In the genomic region with DNA sequence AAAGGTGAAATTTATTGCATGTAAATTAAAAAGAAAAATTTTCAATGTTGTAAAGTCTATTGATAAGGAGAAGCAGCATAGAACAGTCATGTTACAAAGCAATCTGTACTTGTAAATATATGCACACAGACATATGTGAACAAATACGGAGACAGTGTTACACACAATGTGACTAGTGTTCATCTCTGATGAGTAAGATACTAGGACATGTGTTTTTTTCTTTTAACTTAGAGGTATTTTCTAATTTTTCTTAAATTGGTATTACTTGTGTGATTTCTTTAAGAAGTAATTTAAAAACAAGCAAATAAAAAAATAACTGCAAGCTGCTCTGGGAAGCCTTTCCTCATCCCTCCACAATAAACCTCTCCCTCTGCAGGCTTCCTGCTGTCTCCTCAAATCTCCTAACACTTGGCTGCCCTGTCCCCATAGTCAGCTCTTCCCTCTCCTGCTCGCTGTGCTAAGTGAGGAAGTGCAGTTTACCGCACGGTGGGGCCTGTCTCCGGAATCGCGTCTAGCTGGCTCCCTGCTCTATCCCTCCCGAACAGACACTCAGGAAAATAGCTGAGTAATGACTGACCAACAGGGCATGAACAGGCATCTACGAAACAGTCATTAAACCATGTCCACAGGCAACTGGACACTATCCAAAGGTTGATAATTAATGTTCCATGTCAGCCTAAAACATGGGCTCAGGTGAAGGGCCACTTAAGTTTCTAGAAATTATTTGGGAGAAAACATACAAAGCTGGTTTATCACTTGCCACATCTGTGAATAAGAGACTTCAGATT, we compare ENCODE assay signal across 9 cellular contexts. TPM values are rescaled to one million over a fixed set of nuclear protein-coding genes. Genes with fewer than 3 reads are reported as not detected.
DNase-seq lines count a peak whose midpoint lies in the region; ATAC-seq and TF ChIP-seq lines count a peak whose summit lies in the region.
"Had no signal": no experiment of that assay in that cellular context is flagged by ENCODE, and none has a peak within 500 bp of the region (broad histone marks: within the 10 kb centered on the region; RNA-seq: fewer than 3 reads in every experiment).

No MANE protein-coding gene starts in this region.

- POLR2A ChIA-PET in SK-N-SH (lab: Yijun Ruan, JAX), result interaction anchor here (0.6 to 1.5 kb wide), 4 partner anchors 9 to 74 kb away, joined by 3 to 7 read pairs (median 4); no protein-coding TSS in a partner anchor
- POLR2A ChIA-PET in naive thymus-derived CD4-positive, alpha-beta T cell (lab: Charles Lee), result no interaction called here

- peak in 1 of 2 experiments; percentile 22; a peak in 3 of 4 replicates for TF ChIP-seq EP300 in SK-N-SH (IDR thresholded peaks at IDR 0.05; ENCODE audit: borderline replicate concordance in 1 of 2, low read depth in 1 of 2, low read length in 1 of 2)

- peak; percentile 69 for ATAC-seq in naive thymus-derived CD4-positive, alpha-beta T cell
- ATAC-seq in GM21717 (IDR thresholded peaks at IDR 0.05; ENCODE audit: unreplicated experiment), result no peak
- ATAC-seq in stimulated activated naive B cell treated with anti-CD40 and anti-IgM and Interleukin-4, amounts not matched to agents 10 μg/mL and 1 μg/mL and 100 μg/mL, for 72 hours (replicated peaks), result no peak

- H3K27ac ChIP-seq in SK-N-SH (ENCODE audit: low read depth in 2 of 2, low read length in 1 of 2), result peak overlapping the region; percentile 88 to 89
- H3K27ac ChIP-seq in naive thymus-derived CD4-positive, alpha-beta T cell (ENCODE audit: low read depth, low read length), result no peak overlapping the region

- peak; percentile 48 for TF ChIP-seq CTCF in SK-N-SH (IDR thresholded peaks at IDR 0.05)
- TF ChIP-seq CTCF in fibroblast of mammary gland (conservative IDR thresholded peaks at IDR 0.05; ENCODE audit: control insufficient read depth, insufficient read depth, low read depth, low read length), result peak; percentile 36

- TF ChIP-seq RAD21 in SK-N-SH (IDR thresholded peaks at IDR 0.05; ENCODE audit: low read length), result peak; percentile 27; the same call in 1 of the 2 replicates

- peaks cover 62% of the 10 kb centered on the region; the same call in 1 of the 2 replicates for H3K79me2 ChIP-seq in SK-N-SH (ENCODE audit: insufficient read depth)

- no peaks in the 10 kb centered on the region for H3K9me3 ChIP-seq in SK-N-SH
- no peaks in the 10 kb centered on the region for H3K9me3 ChIP-seq in naive thymus-derived CD4-positive, alpha-beta T cell (ENCODE audit: control insufficient read depth in 2 of 3, low read length in 3 of 3)

- DNase-seq in NOMO-1 treated with DMSO at 0.1 percent for 48 hours (lab: John Stamatoyannopoulos, UW; ENCODE audit: unreplicated experiment) (peak; percentile 40), NOMO-1 treated with dmso at 0.1 percent for 144 hours (lab: John Stamatoyannopoulos, UW; ENCODE audit: unreplicated experiment) (no peak), SK-N-SH (peak; percentile 72), fibroblast of mammary gland (ENCODE audit: low read depth) (peak; percentile 94)
- no peak for DNase-seq in naive thymus-derived CD4-positive, alpha-beta T cell
- no peak for DNase-seq in activated CD4-positive, alpha-beta T cell treated with anti-CD3 and anti-CD28 coated beads for 1 hour
- DNase-seq in stimulated activated naive B cell treated with anti-CD40 and anti-IgM and Interleukin-4, amounts not matched to agents 10 μg/mL and 1 μg/mL and 100 μg/mL, for 72 hours, result no peak

- H3F3A ChIP-seq in SK-N-SH (replicated peaks; ENCODE audit: insufficient read depth), result peaks cover 34% of the 10 kb centered on the region

- no peaks in the 10 kb centered on the region for H3K36me3 Mint-ChIP-seq in naive thymus-derived CD4-positive, alpha-beta T cell
- no peaks in the 10 kb centered on the region for H3K36me3 Mint-ChIP-seq in stimulated activated naive B cell treated with anti-CD40 and anti-IgM and Interleukin-4, amounts not matched to agents 10 μg/mL and 1 μg/mL and 100 μg/mL, for 72 hours

- H3K27ac Mint-ChIP-seq in naive thymus-derived CD4-positive, alpha-beta T cell, result peak overlapping the region in 1 of 9 donors; percentile 3
- no peak overlapping the region for H3K27ac Mint-ChIP-seq in stimulated activated naive B cell treated with anti-CD40 and anti-IgM and Interleukin-4, amounts not matched to agents 10 μg/mL and 1 μg/mL and 100 μg/mL, for 72 hours
- H3K27ac Mint-ChIP-seq: stimulated activated naive CD8-positive, alpha-beta T cell treated with anti-CD3 and anti-CD28 coated beads, Interleukin-15, Interleukin-2, amounts not matched to agents 100 ng/mL and 50 ng/mL, for 24 hours had no signal

- no peaks in the 10 kb centered on the region for H3K36me3 ChIP-seq in SK-N-SH (replicated peaks in 1 of 2; ENCODE audit: control insufficient read depth in 1 of 2, insufficient read depth in 2 of 2, low read length in 1 of 2)
- H3K36me3 ChIP-seq in naive thymus-derived CD4-positive, alpha-beta T cell (ENCODE audit: control insufficient read depth in 2 of 3, insufficient read depth in 3 of 3, low read length in 3 of 3), result no peaks in the 10 kb centered on the region

- CTCF ChIA-PET in SK-N-SH (lab: Yijun Ruan, JAX), result interaction anchor here (0.8 to 4.6 kb wide), 22 partner anchors 8 to 213 kb away, joined by 3 to 59 read pairs (median 6); a partner anchor contains a TSS
- CTCF ChIA-PET in naive thymus-derived CD4-positive, alpha-beta T cell (lab: Charles Lee), result interaction anchor here (0.6 to 1.0 kb wide), 2 partner anchors 10 to 39 kb away, joined by 3 to 5 read pairs; no protein-coding TSS in a partner anchor

- H3K4me1 ChIP-seq in SK-N-SH (ENCODE audit: control insufficient read depth in 1 of 2, insufficient read depth in 2 of 2, low read depth in 1 of 2, low read length in 1 of 2), result peaks cover 20 to 26% of the 10 kb centered on the region in 2 experiments
- H3K4me1 ChIP-seq in naive thymus-derived CD4-positive, alpha-beta T cell (ENCODE audit: control insufficient read depth in 2 of 2, insufficient read depth in 2 of 2, low read length in 2 of 2), result no peaks in the 10 kb centered on the region

- intact Hi-C loops in naive thymus-derived CD4-positive, alpha-beta T cell (cut with micrococcal nuclease), result no loop called here

- H3K4me2 ChIP-seq in SK-N-SH, result peak overlapping the region; percentile 54

- H3K27me3 ChIP-seq in SK-N-SH (ENCODE audit: insufficient read depth), result no peaks in the 10 kb centered on the region
- H3K27me3 ChIP-seq in naive thymus-derived CD4-positive, alpha-beta T cell (ENCODE audit: control insufficient read depth in 2 of 2, insufficient read depth in 2 of 2, low read length in 2 of 2), result no peaks in the 10 kb centered on the region

- peaks cover 0 to 35% (median 11%) of the 10 kb centered on the region in 5 donors for H3K27me3 Mint-ChIP-seq in naive thymus-derived CD4-positive, alpha-beta T cell
- H3K27me3 Mint-ChIP-seq in stimulated activated naive B cell treated with anti-CD40 and anti-IgM and Interleukin-4, amounts not matched to agents 10 μg/mL and 1 μg/mL and 100 μg/mL, for 72 hours, result peaks cover 27 to 33% of the 10 kb centered on the region in 2 donors

- 2% methylated on average over 9 of the region's 9 CpGs for WGBS in SK-N-SH (ENCODE audit: low lambda C conversion rate)

- H3K4me3 Mint-ChIP-seq in naive thymus-derived CD4-positive, alpha-beta T cell, result no peak overlapping the region
- H3K4me3 Mint-ChIP-seq in stimulated activated naive B cell treated with anti-CD40 and anti-IgM and Interleukin-4, amounts not matched to agents 10 μg/mL and 1 μg/mL and 100 μg/mL, for 72 hours, result no peak overlapping the region
- H3K4me3 Mint-ChIP-seq: stimulated activated naive CD8-positive, alpha-beta T cell treated with anti-CD3 and anti-CD28 coated beads, Interleukin-15, Interleukin-2, amounts not matched to agents 100 ng/mL and 50 ng/mL, for 24 hours had no signal

- peak overlapping the region; percentile 54 for H3K9ac ChIP-seq in SK-N-SH

- H3K4me1 Mint-ChIP-seq in naive thymus-derived CD4-positive, alpha-beta T cell, result peaks cover 0 to 6% (median 0%) of the 10 kb centered on the region in 7 donors
- H3K4me1 Mint-ChIP-seq in stimulated activated naive B cell treated with anti-CD40 and anti-IgM and Interleukin-4, amounts not matched to agents 10 μg/mL and 1 μg/mL and 100 μg/mL, for 72 hours, result peaks cover 3 to 5% of the 10 kb centered on the region in 2 donors

- peak overlapping the region; percentile 45; the same call in 1 of the 2 replicates for H2AFZ ChIP-seq in SK-N-SH (ENCODE audit: low read depth)

- no peaks in the 10 kb centered on the region for H3K9me2 ChIP-seq in SK-N-SH

- no peaks in the 10 kb centered on the region for H3K9me3 Mint-ChIP-seq in naive thymus-derived CD4-positive, alpha-beta T cell
- no peaks in the 10 kb centered on the region for H3K9me3 Mint-ChIP-seq in stimulated activated naive B cell treated with anti-CD40 and anti-IgM and Interleukin-4, amounts not matched to agents 10 μg/mL and 1 μg/mL and 100 μg/mL, for 72 hours
- H3K9me3 Mint-ChIP-seq: stimulated activated naive CD8-positive, alpha-beta T cell treated with anti-CD3 and anti-CD28 coated beads, Interleukin-15, Interleukin-2, amounts not matched to agents 100 ng/mL and 50 ng/mL, for 24 hours had no signal

- peak overlapping the region in 1 of 2 experiments; percentile 8; a peak in 2 of 4 replicates for H3K4me3 ChIP-seq in SK-N-SH (ENCODE audit: low read depth in 2 of 2, low read length in 1 of 2)
- no peak overlapping the region for H3K4me3 ChIP-seq in fibroblast of mammary gland (ENCODE audit: control insufficient read depth, low read depth, low read length)
- no peak overlapping the region for H3K4me3 ChIP-seq in naive thymus-derived CD4-positive, alpha-beta T cell (ENCODE audit: low read length)

- no peaks in the 10 kb centered on the region for H4K20me1 ChIP-seq in SK-N-SH (ENCODE audit: insufficient read depth)

TF ChIP-seq in SK-N-SH, 30 proteins besides CTCF, POLR2A, EP300 and RAD21 (continues in another document):
- TF ChIP-seq SMC3 (IDR thresholded peaks at IDR 0.05; ENCODE audit: low read depth, low read length) (peak; percentile 22; the same call in 1 of the 2 replicates), POLR2AphosphoS5 (IDR thresholded peaks at IDR 0.05; ENCODE audit: low read depth, low read length) (peak; percentile 12; the same call in 1 of the 2 replicates), CHD2 (IDR thresholded peaks at IDR 0.05; ENCODE audit: low read length, partially characterized antibody) (peak; percentile 16), GATA2 (CRISPR knock-in tag; IDR thresholded peaks at IDR 0.05) (peak; percentile 60), RCOR1 (IDR thresholded peaks at IDR 0.05; ENCODE audit: low read length) (no peak), TEAD4 (IDR thresholded peaks at IDR 0.05; ENCODE audit: borderline replicate concordance, insufficient read depth) (no peak)

RNA-seq across cellular contexts. Expression of a gene that starts 35.9 kb away (rescaled TPM):
- 21.7 and 30.8 TPM in 2 replicates for polyA plus RNA-seq in SK-N-SH (2012; rRNA removed)
- polyA plus RNA-seq in SK-N-SH (2012; cell fraction: cytosol; rRNA removed), result 18.9 and 22.2 TPM in 2 replicates
- 22.9 and 26.7 TPM in 2 replicates for polyA plus RNA-seq in SK-N-SH (2012; cell fraction: nucleus; rRNA removed)
- 1 to 10 TPM; 1.5 to 2.5 (median 1.8) TPM for total RNA-seq in naive thymus-derived CD4-positive, alpha-beta T cell
- polyA plus RNA-seq in naive thymus-derived CD4-positive, alpha-beta T cell, result under 1 TPM; 0.07 to 0.12 TPM

RNA-seq across cellular contexts. Expression of a gene that starts 56.1 kb away (rescaled TPM):
- polyA plus RNA-seq in SK-N-SH (2012; rRNA removed), result 64.2 and 69.4 TPM in 2 replicates
- 51.4 and 73.9 TPM in 2 replicates for polyA plus RNA-seq in SK-N-SH (2012; cell fraction: cytosol; rRNA removed)
- polyA plus RNA-seq in SK-N-SH (2012; cell fraction: nucleus; rRNA removed), result 44.1 and 60.0 TPM in 2 replicates
- total RNA-seq in naive thymus-derived CD4-positive, alpha-beta T cell, result 100 to 1,000 TPM in 1 of 5 experiments, 10 to 100 TPM in 4; 52.0 to 138 (median 61.4) TPM
- polyA plus RNA-seq in naive thymus-derived CD4-positive, alpha-beta T cell, result 10 to 100 TPM; 72.5 to 89.8 TPM

Comparison
In these comparisons a context has a peak if more than half of its experiments do, and no peak if none do; other contexts are left out.
1. DNase-seq: peak in NOMO-1 treated with DMSO at 0.1 percent for 48 hours (single experiment), SK-N-SH (single experiment) and fibroblast of mammary gland (single experiment); none in NOMO-1 treated with dmso at 0.1 percent for 144 hours (single experiment), naive thymus-derived CD4-positive, alpha-beta T cell (0 of 9), activated CD4-positive, alpha-beta T cell treated with anti-CD3 and anti-CD28 coated beads for 1 hour (single experiment) and stimulated activated naive B cell treated with anti-CD40 and anti-IgM and Interleukin-4, amounts not matched to agents 10 μg/mL and 1 μg/mL and 100 μg/mL, for 72 hours (single experiment).
2. RNA of a gene that starts 35.9 kb away (polyA plus RNA-seq): 18.9 to 30.8 TPM in SK-N-SH; 0.07 to 0.12 TPM in naive thymus-derived CD4-positive, alpha-beta T cell; every median in the first group is over 10 times any median in the second.